Comparison of ENCODE assay signal across 31 cellular contexts in the genomic region with DNA sequence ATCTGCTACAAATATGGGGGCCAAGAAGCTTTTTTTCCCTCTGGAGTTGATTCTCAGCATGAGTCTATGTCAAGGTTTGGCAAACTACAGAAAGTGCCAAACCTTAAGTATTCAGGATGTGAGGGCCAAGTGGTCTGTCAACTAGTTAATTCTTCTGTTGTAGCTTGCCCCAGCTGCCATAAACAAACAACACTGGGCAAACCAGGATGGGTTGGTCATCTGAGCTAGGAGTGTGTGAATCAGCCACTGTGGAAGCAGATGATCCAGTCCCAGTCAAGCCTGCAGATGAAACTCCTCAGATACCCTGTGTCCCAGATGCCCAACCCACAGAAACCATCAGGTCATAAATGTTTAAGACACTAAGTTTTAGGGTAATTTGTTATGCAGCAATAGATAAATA.
"Had no signal": no experiment of that assay in that cellular context is flagged by ENCODE, and none has a peak within 500 bp of the region (broad histone marks: within the 10 kb centered on the region; RNA-seq: fewer than 3 reads in every experiment).

No MANE protein-coding gene starts in this region.

- H3K27ac ChIP-seq: adrenal gland, body of pancreas, gastroesophageal sphincter, heart right ventricle had no signal

- H3K27ac Mint-ChIP-seq: activated CD4-positive, alpha-beta memory T cell treated with anti-CD3 and anti-CD28 coated beads for 36 hours; activated CD4-positive, alpha-beta T cell treated with anti-CD3 and anti-CD28 coated beads for 36 hours; activated CD4-positive, alpha-beta T cell treated with anti-CD3 and anti-CD28 coated beads, Interleukin-2, amount 10 ng/mL, durations not matched to agents 24 days and 14 days; activated CD8-positive, alpha-beta memory T cell treated with anti-CD3 and anti-CD28 coated beads, Interleukin-2, amount 10 ng/mL, durations not matched to agents 7 days and 5 days; activated CD8-positive, alpha-beta T cell treated with anti-CD3 and anti-CD28 coated beads, Interleukin-2, amount 10 ng/mL, durations not matched to agents 7 days and 5 days; activated naive CD4-positive, alpha-beta T cell treated with anti-CD3 and anti-CD28 coated beads for 36 hours; activated naive CD4-positive, alpha-beta T cell treated with anti-CD3 and anti-CD28 coated beads, Interleukin-2, amount 50 U/mL, for 24 hours; activated naive CD8-positive, alpha-beta T cell treated with anti-CD3 and anti-CD28 coated beads for 36 hours; activated naive CD8-positive, alpha-beta T cell treated with anti-CD3 and anti-CD28 coated beads, Interleukin-2, amount 50 U/mL, for 24 hours; activated T-helper 1 cell treated with anti-CD3 and anti-CD28 coated beads, Interleukin-12 subunit alpha, Interleukin-12 subunit beta, Interleukin-2, Interleukin-4 antibody, amounts not matched to agents 30 ng/mL and 10 ng/mL and 1 ng/mL, durations not matched to agents 14 hours and 24 hours and 36 hours; activated T-helper 2 cell treated with anti-CD3 and anti-CD28 coated beads, Interferon-gamma antibody, Interleukin-2, Interleukin-4, amounts not matched to agents 10 μg/mL and 5 μg/mL and 100 μg/mL, durations not matched to agents 14 hours and 24 hours and 36 hours; effector memory CD8-positive, alpha-beta T cell had no signal

- H3K4me3 Mint-ChIP-seq: activated CD4-positive, alpha-beta memory T cell treated with anti-CD3 and anti-CD28 coated beads for 36 hours; activated CD4-positive, alpha-beta T cell treated with anti-CD3 and anti-CD28 coated beads for 36 hours; activated CD4-positive, alpha-beta T cell treated with anti-CD3 and anti-CD28 coated beads, Interleukin-2, amount 10 ng/mL, durations not matched to agents 24 days and 14 days; activated CD8-positive, alpha-beta memory T cell treated with anti-CD3 and anti-CD28 coated beads, Interleukin-2, amount 10 ng/mL, durations not matched to agents 7 days and 5 days; activated CD8-positive, alpha-beta T cell treated with anti-CD3 and anti-CD28 coated beads, Interleukin-2, amount 10 ng/mL, durations not matched to agents 7 days and 5 days; activated naive CD4-positive, alpha-beta T cell treated with anti-CD3 and anti-CD28 coated beads for 36 hours; activated naive CD4-positive, alpha-beta T cell treated with anti-CD3 and anti-CD28 coated beads, Interleukin-2, amount 50 U/mL, for 24 hours; activated naive CD8-positive, alpha-beta T cell treated with anti-CD3 and anti-CD28 coated beads for 36 hours; activated naive CD8-positive, alpha-beta T cell treated with anti-CD3 and anti-CD28 coated beads, Interleukin-2, amount 50 U/mL, for 24 hours; activated T-helper 1 cell treated with anti-CD3 and anti-CD28 coated beads, Interleukin-12 subunit alpha, Interleukin-12 subunit beta, Interleukin-2, Interleukin-4 antibody, amounts not matched to agents 30 ng/mL and 10 ng/mL and 1 ng/mL, durations not matched to agents 14 hours and 24 hours and 36 hours; central memory CD8-positive, alpha-beta T cell; effector memory CD8-positive, alpha-beta T cell had no signal

- H3K36me3 Mint-ChIP-seq: activated CD4-positive, alpha-beta memory T cell treated with anti-CD3 and anti-CD28 coated beads for 36 hours; activated CD8-positive, alpha-beta memory T cell treated with anti-CD3 and anti-CD28 coated beads, Interleukin-2, amount 10 ng/mL, durations not matched to agents 7 days and 5 days; activated naive CD4-positive, alpha-beta T cell treated with anti-CD3 and anti-CD28 coated beads, Interleukin-2, amount 50 U/mL, for 24 hours; activated naive CD8-positive, alpha-beta T cell treated with anti-CD3 and anti-CD28 coated beads for 36 hours had no signal

- H3K9me3 ChIP-seq: adrenal gland, body of pancreas had no signal

- H3K9me3 Mint-ChIP-seq: activated CD4-positive, alpha-beta memory T cell treated with anti-CD3 and anti-CD28 coated beads for 36 hours; activated naive CD4-positive, alpha-beta T cell treated with anti-CD3 and anti-CD28 coated beads, Interleukin-2, amount 50 U/mL, for 24 hours; activated naive CD8-positive, alpha-beta T cell treated with anti-CD3 and anti-CD28 coated beads, Interleukin-2, amount 50 U/mL, for 24 hours; activated T-helper 2 cell treated with anti-CD3 and anti-CD28 coated beads, Interferon-gamma antibody, Interleukin-2, Interleukin-4, amounts not matched to agents 10 μg/mL and 5 μg/mL and 100 μg/mL, durations not matched to agents 14 hours and 24 hours and 36 hours; effector memory CD8-positive, alpha-beta T cell had no signal

- H3K4me1 ChIP-seq: adrenal gland, body of pancreas, gastroesophageal sphincter, heart right ventricle had no signal

- H3K4me3 ChIP-seq: adrenal gland, body of pancreas, esophagus squamous epithelium, gastroesophageal sphincter, heart right ventricle had no signal

- H3K36me3 ChIP-seq: adrenal gland, esophagus squamous epithelium, gastroesophageal sphincter, heart right ventricle had no signal

- H3K27me3 Mint-ChIP-seq: activated CD4-positive, alpha-beta memory T cell treated with anti-CD3 and anti-CD28 coated beads for 36 hours; activated CD4-positive, alpha-beta T cell treated with anti-CD3 and anti-CD28 coated beads, Interleukin-2, amount 10 ng/mL, durations not matched to agents 24 days and 14 days; activated CD8-positive, alpha-beta memory T cell treated with anti-CD3 and anti-CD28 coated beads, Interleukin-2, amount 10 ng/mL, durations not matched to agents 7 days and 5 days had no signal

- H3K27me3 ChIP-seq: adrenal gland, body of pancreas, esophagus squamous epithelium had no signal

- DNase-seq: activated CD4-positive, alpha-beta memory T cell treated with anti-CD3 and anti-CD28 coated beads for 36 hours; activated CD4-positive, alpha-beta T cell treated with anti-CD3 and anti-CD28 coated beads for 36 hours; activated CD4-positive, alpha-beta T cell treated with anti-CD3 and anti-CD28 coated beads, Interleukin-2, amount 10 ng/mL, durations not matched to agents 24 days and 14 days; activated CD4-positive, CD25-positive, alpha-beta regulatory T cell; activated CD4-positive, CD25-positive, alpha-beta regulatory T cell treated with anti-CD3 and anti-CD28 coated beads, Interleukin-2, amount 50 U/mL, for 72 hours; activated CD8-positive, alpha-beta memory T cell treated with anti-CD3 and anti-CD28 coated beads, Interleukin-2, amount 10 ng/mL, durations not matched to agents 7 days and 5 days; activated CD8-positive, alpha-beta memory T cell treated with anti-CD3 and anti-CD28 coated beads, Interleukin-2, amount 50 U/mL, for 4 hours; activated CD8-positive, alpha-beta T cell treated with anti-CD3 and anti-CD28 coated beads, Interleukin-2, amount 10 ng/mL, durations not matched to agents 7 days and 5 days; activated effector memory CD4-positive, alpha-beta T cell treated with anti-CD3 and anti-CD28 coated beads, Interleukin-2, amount 50 U/mL, for 16 hours; activated naive CD4-positive, alpha-beta T cell treated with anti-CD3 and anti-CD28 coated beads for 36 hours; activated naive CD8-positive, alpha-beta T cell treated with anti-CD3 and anti-CD28 coated beads for 36 hours; activated naive CD8-positive, alpha-beta T cell treated with anti-CD3 and anti-CD28 coated beads, Interleukin-2, amount 50 U/mL, for 24 hours; activated T-cell treated with anti-CD3 and anti-CD28 coated beads, Interleukin-2, amount 50 U/mL, for 1 hour; activated T-cell treated with anti-CD3 and anti-CD28 coated beads, Interleukin-2, amount 50 U/mL, for 48 hours; adrenal gland; amygdala; aorta; body of pancreas; cortex of kidney; dermis blood vessel endothelial cell; effector CD4-positive, alpha-beta T cell; effector memory CD8-positive, alpha-beta T cell; esophagus squamous epithelium; foreskin melanocyte; heart right ventricle; T-helper 2 cell had no signal

- H3K4me1 Mint-ChIP-seq: activated CD4-positive, alpha-beta T cell treated with anti-CD3 and anti-CD28 coated beads for 36 hours; activated naive CD4-positive, alpha-beta T cell treated with anti-CD3 and anti-CD28 coated beads, Interleukin-2, amount 50 U/mL, for 24 hours; activated naive CD8-positive, alpha-beta T cell treated with anti-CD3 and anti-CD28 coated beads, Interleukin-2, amount 50 U/mL, for 24 hours; central memory CD8-positive, alpha-beta T cell had no signal
